In the genomic region with DNA sequence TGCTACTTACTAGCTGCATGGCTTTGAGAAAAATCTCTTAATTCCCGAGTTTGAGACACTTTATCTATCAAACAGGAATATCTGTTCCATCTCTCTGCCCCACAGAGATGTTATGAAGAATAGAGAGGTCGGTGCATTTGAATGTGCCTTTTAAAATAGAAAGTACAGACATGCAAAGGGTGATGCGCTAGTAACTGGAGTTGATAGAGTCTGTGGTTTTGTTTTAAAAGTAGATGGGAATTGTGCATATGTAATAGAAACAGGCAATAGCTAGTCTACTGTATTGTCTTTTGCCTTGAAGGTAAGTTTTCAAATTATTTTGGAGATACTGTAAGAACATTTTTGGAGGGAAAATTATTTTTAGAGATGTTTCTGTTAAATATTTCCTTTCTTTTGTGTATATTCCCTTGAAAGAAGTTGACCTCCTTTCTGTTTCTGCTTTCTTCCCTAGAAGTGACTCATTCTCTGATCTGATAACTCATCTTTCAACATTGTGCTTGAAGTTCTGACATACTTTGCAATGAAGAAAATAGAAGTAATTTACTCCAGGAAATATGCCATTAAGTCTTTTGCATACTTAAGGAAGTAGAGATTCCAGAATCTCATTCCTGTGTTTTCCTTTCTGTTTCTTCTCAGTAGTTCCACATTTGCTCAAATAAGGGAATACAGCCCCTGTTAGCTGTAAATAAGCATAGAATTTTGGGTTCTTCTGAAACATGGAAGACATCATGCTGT, we compare ENCODE assay signal across 12 cellular contexts.
A peak's percentile ranks its signal among the peaks of the same experiment; 100 is the strongest.
DNase-seq lines count a peak whose midpoint lies in the region; ATAC-seq and TF ChIP-seq lines count a peak whose summit lies in the region.
"Had no signal": no experiment of that assay in that cellular context is flagged by ENCODE, and none has a peak within 500 bp of the region (broad histone marks: within the 10 kb centered on the region; RNA-seq: fewer than 3 reads in every experiment).

No MANE protein-coding gene starts in this region.

- no peaks in the 10 kb centered on the region for H3K9me3 Mint-ChIP-seq in activated T-helper 17 cell treated with anti-CD3 and anti-CD28 coated beads, Interleukin-2, amount 50 U/mL, for 72 hours
- no peaks in the 10 kb centered on the region for H3K9me3 Mint-ChIP-seq in activated CD8-positive, alpha-beta T cell treated with anti-CD3 and anti-CD28 coated beads for 36 hours
- H3K9me3 Mint-ChIP-seq: activated naive CD8-positive, alpha-beta T cell treated with anti-CD3 and anti-CD28 coated beads, Interleukin-2, amount 10 ng/mL, durations not matched to agents 7 days and 5 days had no signal

- POLR2A ChIA-PET in BJ (lab: Charles Lee): no interaction called here
- POLR2A ChIA-PET in HEK293 (lab: Yijun Ruan, JAX): no interaction called here
- POLR2A ChIA-PET in activated CD8-positive, alpha-beta T cell treated with anti-CD3 and anti-CD28 coated beads for 36 hours (lab: Charles Lee): no interaction called here

- CTCF ChIA-PET in BJ (lab: Yijun Ruan, JAX): no interaction called here
- CTCF ChIA-PET in HEK293 (lab: Yijun Ruan, JAX): no interaction called here
- CTCF ChIA-PET in activated CD8-positive, alpha-beta T cell treated with anti-CD3 and anti-CD28 coated beads for 36 hours (lab: Charles Lee): interaction anchor here (1.1 to 1.3 kb wide), 2 partner anchors 64 to 65 kb away, joined by 4 read pairs; no protein-coding TSS in a partner anchor

- no peak overlapping the region for H3K27ac ChIP-seq in HEK293 (ENCODE audit: extremely low read depth, low read depth, low read length)
- no peak overlapping the region for H3K27ac ChIP-seq in foreskin keratinocyte

- peak; percentile 80 for ATAC-seq in activated T-helper 17 cell treated with anti-CD3 and anti-CD28 coated beads, Interleukin-2, amount 50 U/mL, for 72 hours (replicated peaks)
- peak; percentile 78 for ATAC-seq in foreskin keratinocyte
- ATAC-seq in activated CD8-positive, alpha-beta T cell treated with anti-CD3 and anti-CD28 coated beads for 36 hours: no peak

- peaks cover 6% of the 10 kb centered on the region for H3K4me1 Mint-ChIP-seq in activated T-helper 17 cell treated with anti-CD3 and anti-CD28 coated beads, Interleukin-2, amount 50 U/mL, for 72 hours
- H3K4me1 Mint-ChIP-seq in activated CD8-positive, alpha-beta T cell treated with anti-CD3 and anti-CD28 coated beads for 36 hours (ENCODE audit: low read depth): peaks cover 10% of the 10 kb centered on the region

- H3K27me3 ChIP-seq in BJ (ENCODE audit: control insufficient read depth, insufficient read depth, low read length) (no peaks in the 10 kb centered on the region), foreskin keratinocyte (no peaks in the 10 kb centered on the region)

- H3K36me3 ChIP-seq in BJ (ENCODE audit: control insufficient read depth, insufficient read depth, low read length) (no peaks in the 10 kb centered on the region), HEK293 (ENCODE audit: control insufficient read depth in 2 of 2, insufficient read depth in 1 of 2, low read length in 2 of 2) (no peaks in the 10 kb centered on the region)

- H3K4me3 Mint-ChIP-seq in activated T-helper 17 cell treated with anti-CD3 and anti-CD28 coated beads, Interleukin-2, amount 50 U/mL, for 72 hours: peak overlapping the region; percentile 44
- H3K4me3 Mint-ChIP-seq in activated CD8-positive, alpha-beta T cell treated with anti-CD3 and anti-CD28 coated beads for 36 hours: no peak overlapping the region
- H3K4me3 Mint-ChIP-seq: activated naive CD8-positive, alpha-beta T cell treated with anti-CD3 and anti-CD28 coated beads, Interleukin-2, amount 10 ng/mL, durations not matched to agents 7 days and 5 days had no signal

- peaks cover 7% of the 10 kb centered on the region for H3K36me3 Mint-ChIP-seq in activated T-helper 17 cell treated with anti-CD3 and anti-CD28 coated beads, Interleukin-2, amount 50 U/mL, for 72 hours (ENCODE audit: low read depth)
- no peaks in the 10 kb centered on the region for H3K36me3 Mint-ChIP-seq in activated CD8-positive, alpha-beta T cell treated with anti-CD3 and anti-CD28 coated beads for 36 hours (ENCODE audit: low read depth)

- TF ChIP-seq CTCF in BJ (IDR thresholded peaks at IDR 0.05; ENCODE audit: insufficient read depth, low read depth, low read length): no peak
- no peak for TF ChIP-seq CTCF in HEK293 (tag by site-specific recombination; IDR thresholded peaks at IDR 0.05)
- TF ChIP-seq CTCF in foreskin keratinocyte (conservative IDR thresholded peaks at IDR 0.05): no peak
- TF ChIP-seq CTCF in activated CD8-positive, alpha-beta T cell treated with anti-CD3 and anti-CD28 coated beads for 36 hours (IDR thresholded peaks at IDR 0.05): no peak

- H3K9me3 ChIP-seq in HEK293 (ENCODE audit: control insufficient read depth, insufficient read depth, low read depth, low read length): no peaks in the 10 kb centered on the region

- no peaks in the 10 kb centered on the region for H3K4me1 ChIP-seq in HEK293 (ENCODE audit: control insufficient read depth, insufficient read depth, low read length)
- H3K4me1 ChIP-seq in foreskin keratinocyte: peaks cover 6% of the 10 kb centered on the region

- intact Hi-C loops in activated CD8-positive, alpha-beta T cell treated with anti-CD3 and anti-CD28 coated beads for 36 hours (cut with micrococcal nuclease): no loop called here

- H3K4me3 ChIP-seq in BJ (ENCODE audit: low read depth, low read length) (no peak overlapping the region), HEK293 (ENCODE audit: low read depth, low read length) (no peak overlapping the region)

- peak overlapping the region; percentile 15 for H3K27ac Mint-ChIP-seq in activated T-helper 17 cell treated with anti-CD3 and anti-CD28 coated beads, Interleukin-2, amount 50 U/mL, for 72 hours
- no peak overlapping the region for H3K27ac Mint-ChIP-seq in activated CD8-positive, alpha-beta T cell treated with anti-CD3 and anti-CD28 coated beads for 36 hours
- H3K27ac Mint-ChIP-seq: activated naive CD8-positive, alpha-beta T cell treated with anti-CD3 and anti-CD28 coated beads, Interleukin-2, amount 10 ng/mL, durations not matched to agents 7 days and 5 days had no signal

- no peaks in the 10 kb centered on the region for H3K27me3 Mint-ChIP-seq in activated T-helper 17 cell treated with anti-CD3 and anti-CD28 coated beads, Interleukin-2, amount 50 U/mL, for 72 hours
- H3K27me3 Mint-ChIP-seq in activated CD8-positive, alpha-beta T cell treated with anti-CD3 and anti-CD28 coated beads for 36 hours: no peaks in the 10 kb centered on the region
- H3K27me3 Mint-ChIP-seq: activated naive CD8-positive, alpha-beta T cell treated with anti-CD3 and anti-CD28 coated beads, Interleukin-2, amount 10 ng/mL, durations not matched to agents 7 days and 5 days had no signal

- peak; percentile 45 for DNase-seq in BJ (ENCODE audit: low read depth)
- peak; percentile 14 to 51 for DNase-seq in foreskin keratinocyte
- DNase-seq in activated CD8-positive, alpha-beta T cell treated with anti-CD3 and anti-CD28 coated beads for 36 hours: no peak
- no peak for DNase-seq in epidermal melanocyte (ENCODE audit: insufficient read length, low spot score)
- no peak for DNase-seq in stimulated activated naive CD4-positive, alpha-beta T cell (lab: John Stamatoyannopoulos, UW)
- no peak for DNase-seq in stimulated activated CD4-positive, alpha-beta T cell treated with anti-CD3 and anti-CD28 coated beads, Interleukin-4, amount 100 ng/mL, for 4 hours
- DNase-seq: activated CD4-positive, alpha-beta T cell treated with anti-CD3 and anti-CD28 coated beads for 48 hours; activated naive CD8-positive, alpha-beta T cell treated with anti-CD3 and anti-CD28 coated beads, Interleukin-2, amount 10 ng/mL, durations not matched to agents 7 days and 5 days; NCI-H2171 treated with DMSO at 0.1 percent for 48 hours; Right ventricle myocardium superior had no signal

TF ChIP-seq in HEK293, 187 proteins besides CTCF, POLR2A, EP300 and RAD21:
- TF ChIP-seq ZFP69B (tag by site-specific recombination; IDR thresholded peaks at IDR 0.05): no peak
- TF ChIP-seq PRDM1 (tag by site-specific recombination; IDR thresholded peaks at IDR 0.05): 0 out of 2 replicates have a peak, but pooled peaks have one; percentile 55
- no peak for TF ChIP-seq ZNF664 (tag by site-specific recombination; IDR thresholded peaks at IDR 0.05)

Comparison
In these comparisons a context has a peak if more than half of its experiments do, and no peak if none do; other contexts are left out.
1. DNase-seq: peak in BJ (single experiment) and foreskin keratinocyte (2 of 2); none in activated CD8-positive, alpha-beta T cell treated with anti-CD3 and anti-CD28 coated beads for 36 hours (single experiment), epidermal melanocyte (single experiment), stimulated activated naive CD4-positive, alpha-beta T cell (0 of 6) and stimulated activated CD4-positive, alpha-beta T cell treated with anti-CD3 and anti-CD28 coated beads, Interleukin-4, amount 100 ng/mL, for 4 hours (0 of 2).